ENCODE assay signal across 15 cellular contexts in genomic region chr4:2859514-2859913, GRCh38. TPM values are rescaled to one million over a fixed set of nuclear protein-coding genes. Genes with fewer than 3 reads are reported as not detected.
A peak's percentile ranks its signal among the peaks of the same experiment; 100 is the strongest.
DNase-seq lines count a peak whose midpoint lies in the region; ATAC-seq and TF ChIP-seq lines count a peak whose summit lies in the region.
"Had no signal": no experiment of that assay in that cellular context is flagged by ENCODE, and none has a peak within 500 bp of the region (broad histone marks: within the 10 kb centered on the region; RNA-seq: fewer than 3 reads in every experiment).

No MANE protein-coding gene starts in this region.

- H3K36me3 ChIP-seq in mammary epithelial cell (ENCODE audit: insufficient read depth, low read length), result peaks cover 9% of the 10 kb centered on the region
- peaks cover 9% of the 10 kb centered on the region for H3K36me3 ChIP-seq in OCI-LY3 (replicated peaks; ENCODE audit: low read depth, low read length)
- H3K36me3 ChIP-seq in right lobe of liver, result peaks cover 0 to 1% (median 0%) of the 10 kb centered on the region in 4 donors
- H3K36me3 ChIP-seq in stomach, result peaks cover 0 to 5% (median 2%) of the 10 kb centered on the region in 4 donors
- peaks cover 13% of the 10 kb centered on the region for H3K36me3 ChIP-seq in SJCRH30

- H3K9me3 ChIP-seq in mammary epithelial cell (replicated peaks; ENCODE audit: insufficient read depth, low read length) (no peaks in the 10 kb centered on the region), OCI-LY3 (ENCODE audit: insufficient read depth, low read length) (no peaks in the 10 kb centered on the region), right lobe of liver (no peaks in the 10 kb centered on the region), stomach (no peaks in the 10 kb centered on the region), SJCRH30 (replicated peaks) (no peaks in the 10 kb centered on the region)
- H3K9me3 ChIP-seq: gastroesophageal sphincter, pancreas had no signal

- TF ChIP-seq EP300 in stomach (IDR thresholded peaks at IDR 0.05), result no peak

- no peak for TF ChIP-seq CTCF in MCF 10A (IDR thresholded peaks at IDR 0.05; ENCODE audit: unreplicated experiment)
- TF ChIP-seq CTCF in mammary epithelial cell (conservative IDR thresholded peaks at IDR 0.05 in 1 of 2, IDR thresholded peaks at IDR 0.05 in 1 of 2; ENCODE audit: extremely low read depth in 1 of 2, insufficient read depth in 1 of 2, low read depth in 1 of 2, low read length in 2 of 2), result no peak
- TF ChIP-seq CTCF in OCI-LY3 (IDR thresholded peaks at IDR 0.05; ENCODE audit: low read depth, low read length), result no peak
- no peak for TF ChIP-seq CTCF in right lobe of liver (IDR thresholded peaks at IDR 0.05)
- TF ChIP-seq CTCF in stomach (IDR thresholded peaks at IDR 0.05), result no peak

- peak overlapping the region; percentile 21 for H3K27ac Mint-ChIP-seq in MCF 10A (ENCODE audit: low read depth, unreplicated experiment)

- intact Hi-C loops in MCF 10A (cut with micrococcal nuclease), result no loop called here
- intact Hi-C loops in mammary epithelial cell (cut with micrococcal nuclease), result no loop called here
- intact Hi-C loops in right lobe of liver (cut with DNase I), result no loop called here
- intact Hi-C loops in stomach (cut with DNase I; ENCODE audit: low total_unique reads), result no loop called here

- H3K4me1 ChIP-seq in mammary epithelial cell (ENCODE audit: insufficient read depth, low read length), result no peaks in the 10 kb centered on the region
- peaks cover 39% of the 10 kb centered on the region for H3K4me1 ChIP-seq in OCI-LY3 (ENCODE audit: low read length)
- H3K4me1 ChIP-seq in right lobe of liver, result peaks cover 0 to 52% (median 22%) of the 10 kb centered on the region in 4 donors
- peaks cover 68 to 100% (median 86%) of the 10 kb centered on the region in 4 donors for H3K4me1 ChIP-seq in stomach
- H3K4me1 ChIP-seq in SJCRH30, result peaks cover 30% of the 10 kb centered on the region

- no TSS peak for BruUV-seq in MCF 10A (replicated peaks; lab: Mats Ljungman, UMichigan)
- BruUV-seq in mammary epithelial cell (replicated peaks; lab: Mats Ljungman, UMichigan), result no TSS peak

- H3K4me3 Mint-ChIP-seq in MCF 10A (ENCODE audit: unreplicated experiment), result no peak overlapping the region

- peaks cover 43% of the 10 kb centered on the region for H3K4me1 Mint-ChIP-seq in MCF 10A (ENCODE audit: insufficient read depth, unreplicated experiment)

- H3K4me2 ChIP-seq in mammary epithelial cell (ENCODE audit: insufficient read depth, low read depth, low read length) (no peak overlapping the region), OCI-LY3 (ENCODE audit: low read length) (peak overlapping the region; percentile 33)

- POLR2A ChIA-PET in MCF 10A (lab: Yijun Ruan, JAX), result no interaction called here

- no peak for DNase-seq in MCF 10A (ENCODE audit: unreplicated experiment)
- DNase-seq in mammary epithelial cell, result no peak
- no peak for DNase-seq in right lobe of liver
- no peak for DNase-seq in stomach
- DNase-seq in SW480 (ENCODE audit: low spot score), result no peak
- DNase-seq in SJCRH30, result no peak
- no peak for DNase-seq in retina
- DNase-seq: activated CD8-positive, alpha-beta memory T cell treated with anti-CD3 and anti-CD28 coated beads for 24 hours; effector memory CD4-positive, alpha-beta T cell; HCEC 1CT; NCI-H1048; pancreas; stimulated activated CD4-positive, alpha-beta T cell treated with anti-CD3 and anti-CD28 coated beads, Interleukin-1b, Interleukin-23, amount 100 ng/mL, for 48 hours had no signal

- H3K9ac ChIP-seq in mammary epithelial cell (ENCODE audit: insufficient read depth, low read length) (no peak overlapping the region), OCI-LY3 (ENCODE audit: low read length) (no peak overlapping the region)

- no peak overlapping the region for H2AFZ ChIP-seq in mammary epithelial cell (ENCODE audit: low read depth, low read length)
- H2AFZ ChIP-seq in OCI-LY3 (ENCODE audit: low read depth, low read length), result no peak overlapping the region

- H3K27me3 Mint-ChIP-seq in MCF 10A (ENCODE audit: insufficient read depth, unreplicated experiment), result no peaks in the 10 kb centered on the region

- H3K79me2 ChIP-seq in mammary epithelial cell (ENCODE audit: insufficient read depth, low read length) (peaks cover 98% of the 10 kb centered on the region), OCI-LY3 (ENCODE audit: low read length) (peaks cover 70% of the 10 kb centered on the region)

- TF ChIP-seq POLR2A in right lobe of liver (IDR thresholded peaks at IDR 0.05), result no peak
- no peak for TF ChIP-seq POLR2A in stomach (IDR thresholded peaks at IDR 0.05)

- H4K20me1 ChIP-seq in mammary epithelial cell (ENCODE audit: insufficient read depth, low read length) (no peaks in the 10 kb centered on the region), OCI-LY3 (ENCODE audit: insufficient read depth, low read length) (peaks cover 75% of the 10 kb centered on the region)

- H3K4me3 ChIP-seq in mammary epithelial cell (replicated peaks in 1 of 3; ENCODE audit: insufficient read depth in 1 of 3, low read depth in 2 of 3, low read length in 3 of 3), result no peak overlapping the region
- H3K4me3 ChIP-seq in OCI-LY3 (ENCODE audit: low read length), result no peak overlapping the region
- H3K4me3 ChIP-seq in right lobe of liver, result no peak overlapping the region
- H3K4me3 ChIP-seq in stomach, result no peak overlapping the region
- H3K4me3 ChIP-seq in SJCRH30, result no peak overlapping the region
- H3K4me3 ChIP-seq: gastroesophageal sphincter, pancreas had no signal

- WGBS in mammary epithelial cell (ENCODE audit: low coverage, missing lambda C conversion rate), result 98% methylated on average over 3 of the region's 3 CpGs
- 51% methylated on average over 3 of the region's 3 CpGs for WGBS in right lobe of liver (ENCODE audit: insufficient coverage, low coverage, low lambda C conversion rate, missing lambda C conversion rate)
- WGBS in stomach, 5 donors, result 56 to 64% (median 60%) methylated on average over 3 of the region's 3 CpGs

- no peaks in the 10 kb centered on the region for H3K36me3 Mint-ChIP-seq in MCF 10A (ENCODE audit: insufficient read depth, unreplicated experiment)

- ATAC-seq in right lobe of liver, result no peak
- ATAC-seq: pancreas had no signal

- H3K27ac ChIP-seq in mammary epithelial cell (ENCODE audit: insufficient read depth, low read depth, low read length) (no peak overlapping the region), OCI-LY3 (ENCODE audit: low read length) (no peak overlapping the region), right lobe of liver (peak overlapping the region in 2 of 3 donors; percentile 4 to 38), stomach (peak overlapping the region in 4 of 5 donors; percentile 1 to 78 (median 68)), SJCRH30 (no peak overlapping the region)

- CTCF ChIA-PET in MCF 10A (lab: Yijun Ruan, JAX), result no interaction called here
- CTCF ChIA-PET in mammary epithelial cell (lab: Charles Lee; ENCODE audit: low non-redundant PET), result no interaction called here

- dilution Hi-C loops in mammary epithelial cell (cut with HindIII; ENCODE audit: low sequenced_read_pairs), result no loop called here

- H3K27me3 ChIP-seq in mammary epithelial cell (ENCODE audit: insufficient read depth, low read length) (no peaks in the 10 kb centered on the region), OCI-LY3 (ENCODE audit: low read depth, low read length) (no peaks in the 10 kb centered on the region), right lobe of liver (no peaks in the 10 kb centered on the region), stomach (no peaks in the 10 kb centered on the region), SJCRH30 (no peaks in the 10 kb centered on the region)
- H3K27me3 ChIP-seq: gastroesophageal sphincter, pancreas had no signal

- in situ Hi-C loops in mammary epithelial cell (cut with MboI; ENCODE audit: low sequenced_read_pairs in 2 of 2), result no loop called here

- H3K9me3 Mint-ChIP-seq in MCF 10A (ENCODE audit: unreplicated experiment), result no peaks in the 10 kb centered on the region

RNA-seq across cellular contexts. Expression of gene ADD1, which starts 15.9 kb away (rescaled TPM):
- total RNA-seq in MCF 10A (2022) (131 and 161 TPM in 2 replicates), mammary epithelial cell (100 to 1,000 TPM; 112 to 167 TPM), right lobe of liver (100 to 1,000 TPM in 3 of 6 experiments, 10 to 100 TPM in 3; 94.4 to 120 (median 103) TPM), stomach (1,000 to 10,000 TPM in 1 of 5 donors, 100 to 1,000 TPM in 4; 162 to 1,174 (median 290) TPM)
- polyA plus RNA-seq in mammary epithelial cell (94.4 TPM), stomach (100 to 1,000 TPM; 103 to 197 (median 127) TPM)
- 232 TPM for polyA minus RNA-seq in mammary epithelial cell
- 131 and 139 TPM in 2 replicates for total RNA-seq in SJCRH30 (2014; rRNA removed; shearing (Covaris generic))

Comparison
In these comparisons a context has a peak if more than half of its experiments do, and no peak if none do; other contexts are left out.
1. H3K27ac ChIP-seq: peak in right lobe of liver (2 of 3) and stomach (4 of 5); none in mammary epithelial cell (single experiment), OCI-LY3 (single experiment) and SJCRH30 (single experiment).